In the genomic region with DNA sequence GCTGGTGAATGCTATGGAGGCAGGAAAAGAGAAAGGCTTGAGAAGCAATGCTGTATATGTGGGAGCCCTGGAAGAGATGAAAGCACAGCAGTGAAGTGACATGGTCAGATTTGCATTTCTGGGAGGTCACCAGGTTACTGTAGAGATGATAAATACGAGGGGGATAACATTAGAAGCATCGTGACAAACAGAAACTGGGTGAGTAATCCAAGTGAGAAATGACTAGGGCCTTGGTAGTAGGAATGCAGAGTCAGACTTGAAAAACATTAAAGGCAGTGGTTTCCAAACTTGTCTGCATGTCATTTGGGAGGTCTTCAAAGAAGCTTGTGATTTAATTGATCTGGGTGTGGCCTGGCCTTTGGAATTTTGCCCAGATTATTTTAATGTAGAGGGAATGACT, we compare ENCODE assay signal across 9 cellular contexts. TPM values are rescaled to one million over a fixed set of nuclear protein-coding genes. Genes with fewer than 3 reads are reported as not detected.
DNase-seq lines count a peak whose midpoint lies in the region; ATAC-seq and TF ChIP-seq lines count a peak whose summit lies in the region.
"Had no signal": no experiment of that assay in that cellular context is flagged by ENCODE, and none has a peak within 500 bp of the region (broad histone marks: within the 10 kb centered on the region; RNA-seq: fewer than 3 reads in every experiment).

No MANE protein-coding gene starts in this region.

- no peaks in the 10 kb centered on the region for H3K4me1 ChIP-seq in heart left ventricle
- H3K4me1 ChIP-seq in naive thymus-derived CD4-positive, alpha-beta T cell (ENCODE audit: control insufficient read depth in 2 of 2, insufficient read depth in 2 of 2, low read length in 2 of 2): no peaks in the 10 kb centered on the region

- no peaks in the 10 kb centered on the region for H3K9me3 ChIP-seq in heart left ventricle
- no peaks in the 10 kb centered on the region for H3K9me3 ChIP-seq in naive thymus-derived CD4-positive, alpha-beta T cell (ENCODE audit: control insufficient read depth in 2 of 3, low read length in 3 of 3)

- POLR2A ChIA-PET in naive thymus-derived CD4-positive, alpha-beta T cell (lab: Charles Lee): no interaction called here

- H3K27ac Mint-ChIP-seq in naive thymus-derived CD4-positive, alpha-beta T cell: no peak overlapping the region

- H3K4me3 ChIP-seq in heart left ventricle: no peak overlapping the region
- H3K4me3 ChIP-seq in naive thymus-derived CD4-positive, alpha-beta T cell (ENCODE audit: low read length): no peak overlapping the region
- H3K4me3 ChIP-seq in dorsolateral prefrontal cortex: no peak overlapping the region
- H3K4me3 ChIP-seq: SK-N-MC had no signal

- TF ChIP-seq POLR2A in heart left ventricle (IDR thresholded peaks at IDR 0.05): no peak

- intact Hi-C loops in heart left ventricle (cut with DNase I): no loop called here
- intact Hi-C loops in naive thymus-derived CD4-positive, alpha-beta T cell (cut with micrococcal nuclease): no loop called here
- intact Hi-C loops in dorsolateral prefrontal cortex (cut with DNase I): no loop called here

- DNase-seq in AG08395 (ENCODE audit: low spot score): peak; percentile 81
- peak; percentile 19 for DNase-seq in T1000 (lab: John Stamatoyannopoulos, UW)
- DNase-seq in heart left ventricle: no peak
- no peak for DNase-seq in naive thymus-derived CD4-positive, alpha-beta T cell
- DNase-seq in dorsolateral prefrontal cortex: no peak
- no peak for DNase-seq in omental fat pad (ENCODE audit: low spot score)

- H3K36me3 Mint-ChIP-seq in naive thymus-derived CD4-positive, alpha-beta T cell: no peaks in the 10 kb centered on the region

- TF ChIP-seq CTCF in heart left ventricle (IDR thresholded peaks at IDR 0.05) (no peak), dorsolateral prefrontal cortex (IDR thresholded peaks at IDR 0.05 in 54 of 56, conservative IDR thresholded peaks at IDR 0.05 in 2 of 56; ENCODE audit: low read depth in 1 of 56, partially characterized antibody in 56 of 56) (no peak), omental fat pad (IDR thresholded peaks at IDR 0.05) (no peak)

- ATAC-seq in GM18909 (IDR thresholded peaks at IDR 0.05; ENCODE audit: poor library complexity, unreplicated experiment) (peak; percentile 99), HG02943 (IDR thresholded peaks at IDR 0.05; ENCODE audit: low read depth, unreplicated experiment) (peak; percentile 84), heart left ventricle (no peak), omental fat pad (ENCODE audit: low FRiP score) (no peak)
- no peak for ATAC-seq in naive thymus-derived CD4-positive, alpha-beta T cell

- peaks cover 0 to 7% (median 4%) of the 10 kb centered on the region in 5 donors for H3K27me3 Mint-ChIP-seq in naive thymus-derived CD4-positive, alpha-beta T cell

- no peaks in the 10 kb centered on the region for H3K36me3 ChIP-seq in heart left ventricle
- H3K36me3 ChIP-seq in naive thymus-derived CD4-positive, alpha-beta T cell (ENCODE audit: control insufficient read depth in 2 of 3, insufficient read depth in 3 of 3, low read length in 3 of 3): no peaks in the 10 kb centered on the region

- H3K27ac ChIP-seq in heart left ventricle: no peak overlapping the region
- H3K27ac ChIP-seq in naive thymus-derived CD4-positive, alpha-beta T cell (ENCODE audit: low read depth, low read length): no peak overlapping the region
- H3K27ac ChIP-seq in dorsolateral prefrontal cortex: no peak overlapping the region
- H3K27ac ChIP-seq: SK-N-MC had no signal

- H3K4me1 Mint-ChIP-seq in naive thymus-derived CD4-positive, alpha-beta T cell: peaks cover 0 to 2% (median 0%) of the 10 kb centered on the region in 7 donors

- no peak overlapping the region for H3K4me3 Mint-ChIP-seq in naive thymus-derived CD4-positive, alpha-beta T cell

- CTCF ChIA-PET in naive thymus-derived CD4-positive, alpha-beta T cell (lab: Charles Lee): no interaction called here

- 56 to 63% (median 62%) methylated on average over 2 of the region's 2 CpGs for WGBS in heart left ventricle, 4 donors

- H3K9me3 Mint-ChIP-seq in naive thymus-derived CD4-positive, alpha-beta T cell: no peaks in the 10 kb centered on the region

- H3K27me3 ChIP-seq in heart left ventricle (no peaks in the 10 kb centered on the region), dorsolateral prefrontal cortex (no peaks in the 10 kb centered on the region)
- H3K27me3 ChIP-seq in naive thymus-derived CD4-positive, alpha-beta T cell (ENCODE audit: control insufficient read depth in 2 of 2, insufficient read depth in 2 of 2, low read length in 2 of 2): no peaks in the 10 kb centered on the region

RNA-seq across cellular contexts. Expression of a gene that starts 44.0 kb away (rescaled TPM):
- total RNA-seq in heart left ventricle: 1 to 10 TPM; 1.1 to 8.3 (median 3.2) TPM
- 1 to 10 TPM; 1.3 to 3.0 TPM for polyA plus RNA-seq in heart left ventricle
- 10 to 100 TPM in 1 of 5 experiments, 1 to 10 TPM in 4; 1.3 to 10.0 (median 3.6) TPM for total RNA-seq in naive thymus-derived CD4-positive, alpha-beta T cell
- 1 to 10 TPM; 2.0 to 2.3 TPM for polyA plus RNA-seq in naive thymus-derived CD4-positive, alpha-beta T cell
- total RNA-seq in dorsolateral prefrontal cortex: 10 to 100 TPM in 108 of 120 experiments, 1 to 10 TPM in 12; 3.1 to 23.2 (median 14.1) TPM
- 1 to 10 TPM; 2.0 to 3.1 (median 2.4) TPM for total RNA-seq in omental fat pad

Comparison
In these comparisons a context has a peak if more than half of its experiments do, and no peak if none do; other contexts are left out.
1. DNase-seq: peak in AG08395 (single experiment) and T1000 (single experiment); none in heart left ventricle (0 of 5), naive thymus-derived CD4-positive, alpha-beta T cell (0 of 9), dorsolateral prefrontal cortex (0 of 10) and omental fat pad (single experiment).
2. ATAC-seq: peak in GM18909 (single experiment) and HG02943 (single experiment); none in heart left ventricle (0 of 4), naive thymus-derived CD4-positive, alpha-beta T cell (single experiment) and omental fat pad (single experiment).